7 cellular contexts compared by ENCODE assay signal in the genomic region with DNA sequence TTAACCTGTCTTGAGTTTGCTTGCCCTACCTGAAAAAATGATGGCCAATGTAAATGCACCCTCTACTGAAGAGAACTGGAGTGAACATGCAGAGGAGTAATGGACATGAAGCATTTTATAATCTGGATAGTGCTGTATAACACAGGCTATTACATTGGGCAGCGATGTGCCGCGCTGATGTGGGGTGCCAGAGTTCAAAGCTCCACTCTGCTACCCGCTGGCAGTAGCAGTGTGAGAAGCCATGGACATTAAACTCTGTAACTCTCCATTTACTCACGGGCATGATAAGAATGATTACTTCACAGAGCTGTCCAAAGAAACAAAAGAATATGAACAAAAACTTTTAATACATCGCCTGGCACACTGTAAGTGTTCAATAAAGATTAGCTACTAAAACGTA. TPM values are rescaled to one million over a fixed set of nuclear protein-coding genes. Genes with fewer than 3 reads are reported as not detected.
"Had no signal": no experiment of that assay in that cellular context is flagged by ENCODE, and none has a peak within 500 bp of the region (broad histone marks: within the 10 kb centered on the region; RNA-seq: fewer than 3 reads in every experiment).

No MANE protein-coding gene starts in this region.

- H3K4me3 ChIP-seq: GM23248, HAP-1 had no signal

- H3K9me3 Mint-ChIP-seq: HFFc6 had no signal

- H3K36me3 ChIP-seq: HAP-1 had no signal

- H3K9me3 ChIP-seq: HAP-1 had no signal

- H3K27ac ChIP-seq: GM23248, HL-60 had no signal

- H3K9ac ChIP-seq: GM23248 had no signal

- H2AFZ ChIP-seq: GM23248 had no signal

- DNase-seq: GOT3 had no signal

- H3K4me3 Mint-ChIP-seq: HFFc6 had no signal

- ATAC-seq: HCT116 had no signal

- H3K27ac Mint-ChIP-seq: HFFc6 had no signal

RNA-seq across cellular contexts. Expression of gene CDH6, which starts 7.5 kb away (rescaled TPM):
- total RNA-seq: HT1080 had no signal
